ENCODE assay signal across 14 cellular contexts in genomic region chr15:70142072-70142321, GRCh38. TPM values are rescaled to one million over a fixed set of nuclear protein-coding genes. Genes with fewer than 3 reads are reported as not detected.
DNase-seq lines count a peak whose midpoint lies in the region; ATAC-seq, FAIRE-seq and TF ChIP-seq lines count a peak whose summit lies in the region.
"Had no signal": no experiment of that assay in that cellular context is flagged by ENCODE, and none has a peak within 500 bp of the region (broad histone marks: within the 10 kb centered on the region; RNA-seq: fewer than 3 reads in every experiment).

No MANE protein-coding gene starts in this region.

- FAIRE-seq in GM12891 (lab: Jason Lieb, UNC) = no peak

- no peaks in the 10 kb centered on the region for H3K9me3 Mint-ChIP-seq in activated T-helper 17 cell treated with anti-CD3 and anti-CD28 coated beads, Interleukin-2, amount 50 U/mL, for 72 hours
- H3K9me3 Mint-ChIP-seq in mesothelial cell of epicardium = no peaks in the 10 kb centered on the region
- no peaks in the 10 kb centered on the region for H3K9me3 Mint-ChIP-seq in Calu3 (ENCODE audit: low read depth, unreplicated experiment)

- peak overlapping the region in 3 of 11 experiments; percentile 8 to 48 (median 9); a peak in 3 of 22 replicates for H3K27ac ChIP-seq in BLaER1 treated with 17β-estradiol and CSF1 and Interleukin-3, amounts not matched to agents 10 nM and 100 nM
- H3K27ac ChIP-seq: tibial artery, WERI-Rb-1 had no signal

- BruUV-seq in Calu3 (replicated peaks; lab: Mats Ljungman, UMichigan) = no TSS peak

- no peaks in the 10 kb centered on the region for H3K36me3 Mint-ChIP-seq in activated T-helper 17 cell treated with anti-CD3 and anti-CD28 coated beads, Interleukin-2, amount 50 U/mL, for 72 hours (ENCODE audit: low read depth)
- no peaks in the 10 kb centered on the region for H3K36me3 Mint-ChIP-seq in mesothelial cell of epicardium
- no peaks in the 10 kb centered on the region for H3K36me3 Mint-ChIP-seq in Calu3 (ENCODE audit: insufficient read depth, unreplicated experiment)

- peak overlapping the region; percentile 83 for H3K27ac Mint-ChIP-seq in activated T-helper 17 cell treated with anti-CD3 and anti-CD28 coated beads, Interleukin-2, amount 50 U/mL, for 72 hours
- peak overlapping the region; percentile 95 for H3K27ac Mint-ChIP-seq in mesothelial cell of epicardium
- no peak overlapping the region for H3K27ac Mint-ChIP-seq in Calu3 (ENCODE audit: unreplicated experiment)

- CTCF ChIA-PET in Calu3 (lab: Charles Lee) = interaction anchor here (1.1 to 1.6 kb wide), 4 partner anchors 22 to 40 kb away, joined by 3 read pairs; no protein-coding TSS in a partner anchor

- H3K4me1 Mint-ChIP-seq in activated T-helper 17 cell treated with anti-CD3 and anti-CD28 coated beads, Interleukin-2, amount 50 U/mL, for 72 hours = peaks cover 18% of the 10 kb centered on the region
- H3K4me1 Mint-ChIP-seq in mesothelial cell of epicardium = peaks cover 62% of the 10 kb centered on the region
- peaks cover 28% of the 10 kb centered on the region for H3K4me1 Mint-ChIP-seq in Calu3 (ENCODE audit: low read depth, unreplicated experiment)

- no peak overlapping the region; a peak in 1 of 22 replicates for H3K9ac ChIP-seq in BLaER1 treated with 17β-estradiol and CSF1 and Interleukin-3, amounts not matched to agents 10 nM and 100 nM

- no peak for TF ChIP-seq CTCF in mesothelial cell of epicardium (IDR thresholded peaks at IDR 0.05; ENCODE audit: unreplicated experiment)
- no peak for TF ChIP-seq CTCF in Calu3 (IDR thresholded peaks at IDR 0.05; ENCODE audit: unreplicated experiment)
- TF ChIP-seq CTCF in GM10266 (IDR thresholded peaks at IDR 0.05; ENCODE audit: control insufficient read depth, insufficient read depth, low read depth, missing control alignments) = no peak

- H3K4me1 ChIP-seq in BLaER1 treated with 17β-estradiol and CSF1 and Interleukin-3, amounts not matched to agents 10 nM and 100 nM = peaks cover 11 to 40% (median 23%) of the 10 kb centered on the region in 10 experiments; a peak in 19 of 20 replicates

- intact Hi-C loops in Calu3 (cut with micrococcal nuclease; ENCODE audit: unreplicated experiment) = no loop called here

- 0 out of 22 replicates have a peak, but pooled peaks cover 0 to 4% (median 0%) of the 10 kb centered on the region in 11 experiments for H3K9me3 ChIP-seq in BLaER1 treated with 17β-estradiol and CSF1 and Interleukin-3, amounts not matched to agents 10 nM and 100 nM (replicated peaks in 1 of 11)
- H3K9me3 ChIP-seq: tibial artery had no signal

- H3K4me3 Mint-ChIP-seq in activated T-helper 17 cell treated with anti-CD3 and anti-CD28 coated beads, Interleukin-2, amount 50 U/mL, for 72 hours = peak overlapping the region; percentile 74
- no peak overlapping the region for H3K4me3 Mint-ChIP-seq in mesothelial cell of epicardium
- no peak overlapping the region for H3K4me3 Mint-ChIP-seq in Calu3 (ENCODE audit: low read depth, unreplicated experiment)

- peaks cover 12% of the 10 kb centered on the region for H3K27me3 Mint-ChIP-seq in activated T-helper 17 cell treated with anti-CD3 and anti-CD28 coated beads, Interleukin-2, amount 50 U/mL, for 72 hours
- H3K27me3 Mint-ChIP-seq in mesothelial cell of epicardium (ENCODE audit: low read depth) (no peaks in the 10 kb centered on the region), Calu3 (ENCODE audit: unreplicated experiment) (peaks cover 67% of the 10 kb centered on the region)

- no peak for TF ChIP-seq POLR2A in GM12891 (IDR thresholded peaks at IDR 0.05; ENCODE audit: low read depth, low read length)

- peaks cover 0 to 38% (median 0%) of the 10 kb centered on the region in 11 experiments; a peak in 7 of 22 replicates for H3K27me3 ChIP-seq in BLaER1 treated with 17β-estradiol and CSF1 and Interleukin-3, amounts not matched to agents 10 nM and 100 nM
- H3K27me3 ChIP-seq: tibial artery had no signal

- DNase-seq in GM12891 (ENCODE audit: insufficient read length, low spot score) (no peak), mesothelial cell of epicardium (ENCODE audit: low spot score in 2 of 2, unreplicated experiment in 2 of 2) (no peak), Calu3 (no peak), GM10266 (ENCODE audit: extremely low spot score) (no peak)
- DNase-seq in stimulated activated CD4-positive, alpha-beta T cell treated with anti-CD3 and anti-CD28 coated beads, Interleukin-2, amount 100 ng/mL, for 24 hours = no peak
- DNase-seq: activated CD8-positive, alpha-beta memory T cell treated with anti-CD3 and anti-CD28 coated beads, Interleukin-2, amount 50 U/mL, for 4 hours; NCI-H2029; NCI-H526; nucleus accumbens; tibial artery; WERI-Rb-1 had no signal

- H3K36me3 ChIP-seq in BLaER1 treated with 17β-estradiol and CSF1 and Interleukin-3, amounts not matched to agents 10 nM and 100 nM = no peaks in the 10 kb centered on the region
- H3K36me3 ChIP-seq: tibial artery, WERI-Rb-1 had no signal

- peak overlapping the region in 8 of 11 experiments; percentile 18 to 83 (median 68); a peak in 13 of 22 replicates for H3K4me2 ChIP-seq in BLaER1 treated with 17β-estradiol and CSF1 and Interleukin-3, amounts not matched to agents 10 nM and 100 nM

- peaks cover 0 to 14% (median 0%) of the 10 kb centered on the region in 11 experiments; a peak in 5 of 22 replicates for H4K20me1 ChIP-seq in BLaER1 treated with 17β-estradiol and CSF1 and Interleukin-3, amounts not matched to agents 10 nM and 100 nM

- no peak overlapping the region for H3K4me3 ChIP-seq in BLaER1 treated with 17β-estradiol and CSF1 and Interleukin-3, amounts not matched to agents 10 nM and 100 nM

- no peak for ATAC-seq in activated T-helper 17 cell treated with anti-CD3 and anti-CD28 coated beads, Interleukin-2, amount 50 U/mL, for 72 hours (replicated peaks)
- ATAC-seq in HG03175 (IDR thresholded peaks at IDR 0.05; ENCODE audit: unreplicated experiment) = no peak

TF ChIP-seq in GM12891, 5 proteins besides CTCF, POLR2A, EP300 and RAD21:
- TF ChIP-seq PAX5 (IDR thresholded peaks at IDR 0.05; ENCODE audit: insufficient read depth, low read length, severe bottlenecking) (no peak), SPI1 (IDR thresholded peaks at IDR 0.05; ENCODE audit: low read depth, low read length) (0 out of 2 replicates have a peak, but pooled peaks have one; percentile 10), POU2F2 (IDR thresholded peaks at IDR 0.05; ENCODE audit: low read depth, low read length) (no peak)

RNA-seq across cellular contexts. Expression of gene TLE3, which starts 44.3 kb away (rescaled TPM):
- polyA plus RNA-seq in GM12891 (2012; ENCODE audit: low read depth, missing spikeins) = 18.6 TPM
- 100 to 1,000 TPM in 1 of 2 donors, 10 to 100 TPM in 1; 94.9 to 131 TPM for total RNA-seq in activated T-helper 17 cell treated with anti-CD3 and anti-CD28 coated beads, Interleukin-2, amount 50 U/mL, for 72 hours
- total RNA-seq in mesothelial cell of epicardium (147 to 165 TPM (median 156 TPM) in 3 replicates), Calu3 (2022) (53.5 and 54.8 TPM in 2 replicates)
